1 cellular context compared by ENCODE assay signal in genomic region chr12:10122689-10123088, GRCh38.
TF ChIP-seq lines count a peak whose summit lies in the region.

No MANE protein-coding gene starts in this region.

TF ChIP-seq in endothelial cell of umbilical vein, 7 proteins besides CTCF, POLR2A, EP300 and RAD21 (continued from another document):
- no peak for TF ChIP-seq FOS (IDR thresholded peaks at IDR 0.05; ENCODE audit: borderline replicate concordance, insufficient read depth, low read length)
- TF ChIP-seq EZH2 (IDR thresholded peaks at IDR 0.05; ENCODE audit: borderline replicate concordance, low read depth, low read length, severe bottlenecking), result no peak
TF ChIP-seq in endothelial cell of umbilical vein: peak in this region for 0.
